31 cellular contexts compared by ENCODE assay signal in genomic region chr12:97005612-97006011, GRCh38.
"Had no signal": no experiment of that assay in that cellular context is flagged by ENCODE, and none has a peak within 500 bp of the region (broad histone marks: within the 10 kb centered on the region; RNA-seq: fewer than 3 reads in every experiment).

No MANE protein-coding gene starts in this region.

- H3K36me3 ChIP-seq: adrenal gland, brain microvascular endothelial cell, esophagus squamous epithelium, gastroesophageal sphincter had no signal

- H3K4me1 Mint-ChIP-seq: activated B cell treated with CpG ODN at 0.5 μM for 24 hours; activated CD4-positive, alpha-beta T cell treated with anti-CD3 and anti-CD28 coated beads for 36 hours; activated CD4-positive, alpha-beta T cell treated with anti-CD3 and anti-CD28 coated beads, Interleukin-2, amount 10 ng/mL, durations not matched to agents 24 days and 14 days; activated CD8-positive, alpha-beta memory T cell treated with anti-CD3 and anti-CD28 coated beads, Interleukin-2, amount 10 ng/mL, durations not matched to agents 7 days and 5 days; activated naive CD4-positive, alpha-beta T cell treated with anti-CD3 and anti-CD28 coated beads, Interleukin-2, amount 50 U/mL, for 24 hours; activated naive CD8-positive, alpha-beta T cell treated with anti-CD3 and anti-CD28 coated beads for 36 hours; activated naive CD8-positive, alpha-beta T cell treated with anti-CD3 and anti-CD28 coated beads, Interleukin-2, amount 50 U/mL, for 24 hours; central memory CD8-positive, alpha-beta T cell had no signal

- H3K27me3 ChIP-seq: brain microvascular endothelial cell, gastroesophageal sphincter had no signal

- H3K4me1 ChIP-seq: adrenal gland, esophagus squamous epithelium, gastroesophageal sphincter had no signal

- H3K9me3 Mint-ChIP-seq: activated B cell treated with CpG ODN at 0.5 μM for 24 hours; activated CD4-positive, alpha-beta memory T cell treated with anti-CD3 and anti-CD28 coated beads for 36 hours; activated CD4-positive, alpha-beta T cell treated with anti-CD3 and anti-CD28 coated beads, Interleukin-2, amount 10 ng/mL, durations not matched to agents 24 days and 14 days; activated naive CD4-positive, alpha-beta T cell treated with anti-CD3 and anti-CD28 coated beads for 36 hours; activated naive CD4-positive, alpha-beta T cell treated with anti-CD3 and anti-CD28 coated beads, Interleukin-2, amount 50 U/mL, for 24 hours; activated naive CD8-positive, alpha-beta T cell treated with anti-CD3 and anti-CD28 coated beads for 36 hours; activated naive CD8-positive, alpha-beta T cell treated with anti-CD3 and anti-CD28 coated beads, Interleukin-2, amount 50 U/mL, for 24 hours; activated T-helper 1 cell treated with anti-CD3 and anti-CD28 coated beads, Interleukin-12 subunit alpha, Interleukin-12 subunit beta, Interleukin-2, Interleukin-4 antibody, amounts not matched to agents 30 ng/mL and 10 ng/mL and 1 ng/mL, durations not matched to agents 14 hours and 24 hours and 36 hours; activated T-helper 2 cell treated with anti-CD3 and anti-CD28 coated beads, Interferon-gamma antibody, Interleukin-2, Interleukin-4, amounts not matched to agents 10 μg/mL and 5 μg/mL and 100 μg/mL, durations not matched to agents 14 hours and 24 hours and 36 hours; central memory CD8-positive, alpha-beta T cell; dendritic cell treated with granulocyte-macrophage colony-stimulating factor and Interleukin-4, amounts not matched to agents 40 ng/mL and 50 ng/mL, for 4 days; effector memory CD8-positive, alpha-beta T cell had no signal

- H3K36me3 Mint-ChIP-seq: activated CD4-positive, alpha-beta memory T cell treated with anti-CD3 and anti-CD28 coated beads for 36 hours; activated CD8-positive, alpha-beta memory T cell treated with anti-CD3 and anti-CD28 coated beads, Interleukin-2, amount 10 ng/mL, durations not matched to agents 7 days and 5 days; activated naive CD4-positive, alpha-beta T cell treated with anti-CD3 and anti-CD28 coated beads, Interleukin-2, amount 50 U/mL, for 24 hours; activated naive CD8-positive, alpha-beta T cell treated with anti-CD3 and anti-CD28 coated beads for 36 hours had no signal

- H3K4me3 Mint-ChIP-seq: activated B cell treated with CpG ODN at 0.5 μM for 24 hours; activated CD4-positive, alpha-beta memory T cell treated with anti-CD3 and anti-CD28 coated beads for 36 hours; activated CD4-positive, alpha-beta T cell treated with anti-CD3 and anti-CD28 coated beads for 36 hours; activated CD4-positive, alpha-beta T cell treated with anti-CD3 and anti-CD28 coated beads, Interleukin-2, amount 10 ng/mL, durations not matched to agents 24 days and 14 days; activated CD8-positive, alpha-beta memory T cell treated with anti-CD3 and anti-CD28 coated beads, Interleukin-2, amount 10 ng/mL, durations not matched to agents 7 days and 5 days; activated CD8-positive, alpha-beta T cell treated with anti-CD3 and anti-CD28 coated beads, Interleukin-2, amount 10 ng/mL, durations not matched to agents 7 days and 5 days; activated naive CD4-positive, alpha-beta T cell treated with anti-CD3 and anti-CD28 coated beads for 36 hours; activated naive CD4-positive, alpha-beta T cell treated with anti-CD3 and anti-CD28 coated beads, Interleukin-2, amount 50 U/mL, for 24 hours; activated naive CD8-positive, alpha-beta T cell treated with anti-CD3 and anti-CD28 coated beads for 36 hours; activated naive CD8-positive, alpha-beta T cell treated with anti-CD3 and anti-CD28 coated beads, Interleukin-2, amount 50 U/mL, for 24 hours; activated T-helper 1 cell treated with anti-CD3 and anti-CD28 coated beads, Interleukin-12 subunit alpha, Interleukin-12 subunit beta, Interleukin-2, Interleukin-4 antibody, amounts not matched to agents 30 ng/mL and 10 ng/mL and 1 ng/mL, durations not matched to agents 14 hours and 24 hours and 36 hours; central memory CD8-positive, alpha-beta T cell; dendritic cell treated with granulocyte-macrophage colony-stimulating factor and Interleukin-4, amounts not matched to agents 40 ng/mL and 50 ng/mL, for 4 days; effector memory CD8-positive, alpha-beta T cell had no signal

- H3K27ac ChIP-seq: adrenal gland, brain microvascular endothelial cell, coronary artery, dorsolateral prefrontal cortex, esophagus squamous epithelium, gastroesophageal sphincter, VCaP had no signal

- H3K27ac Mint-ChIP-seq: activated B cell treated with CpG ODN at 0.5 μM for 24 hours; activated CD4-positive, alpha-beta memory T cell treated with anti-CD3 and anti-CD28 coated beads for 36 hours; activated CD4-positive, alpha-beta T cell treated with anti-CD3 and anti-CD28 coated beads for 36 hours; activated CD4-positive, alpha-beta T cell treated with anti-CD3 and anti-CD28 coated beads, Interleukin-2, amount 10 ng/mL, durations not matched to agents 24 days and 14 days; activated CD8-positive, alpha-beta memory T cell treated with anti-CD3 and anti-CD28 coated beads, Interleukin-2, amount 10 ng/mL, durations not matched to agents 7 days and 5 days; activated CD8-positive, alpha-beta T cell treated with anti-CD3 and anti-CD28 coated beads, Interleukin-2, amount 10 ng/mL, durations not matched to agents 7 days and 5 days; activated naive CD4-positive, alpha-beta T cell treated with anti-CD3 and anti-CD28 coated beads for 36 hours; activated naive CD4-positive, alpha-beta T cell treated with anti-CD3 and anti-CD28 coated beads, Interleukin-2, amount 50 U/mL, for 24 hours; activated naive CD8-positive, alpha-beta T cell treated with anti-CD3 and anti-CD28 coated beads for 36 hours; activated naive CD8-positive, alpha-beta T cell treated with anti-CD3 and anti-CD28 coated beads, Interleukin-2, amount 50 U/mL, for 24 hours; activated T-helper 1 cell treated with anti-CD3 and anti-CD28 coated beads, Interleukin-12 subunit alpha, Interleukin-12 subunit beta, Interleukin-2, Interleukin-4 antibody, amounts not matched to agents 30 ng/mL and 10 ng/mL and 1 ng/mL, durations not matched to agents 14 hours and 24 hours and 36 hours; activated T-helper 2 cell treated with anti-CD3 and anti-CD28 coated beads, Interferon-gamma antibody, Interleukin-2, Interleukin-4, amounts not matched to agents 10 μg/mL and 5 μg/mL and 100 μg/mL, durations not matched to agents 14 hours and 24 hours and 36 hours; dendritic cell treated with granulocyte-macrophage colony-stimulating factor and Interleukin-4, amounts not matched to agents 40 ng/mL and 50 ng/mL, for 4 days; effector memory CD8-positive, alpha-beta T cell had no signal

- H3K27me3 Mint-ChIP-seq: dendritic cell treated with granulocyte-macrophage colony-stimulating factor and Interleukin-4, amounts not matched to agents 40 ng/mL and 50 ng/mL, for 4 days had no signal

- H3K4me3 ChIP-seq: adrenal gland, coronary artery, dorsolateral prefrontal cortex, esophagus squamous epithelium, gastroesophageal sphincter had no signal

- ATAC-seq: activated CD4-positive, alpha-beta T cell treated with anti-CD3 and anti-CD28 coated beads for 36 hours; activated CD4-positive, CD25-positive, alpha-beta regulatory T cell treated with anti-CD3 and anti-CD28 coated beads, Interleukin-2, amount 50 U/mL, for 24 hours; activated CD8-positive, alpha-beta memory T cell treated with anti-CD3 and anti-CD28 coated beads, Interleukin-2, amount 10 ng/mL, durations not matched to agents 7 days and 5 days; activated CD8-positive, alpha-beta T cell treated with anti-CD3 and anti-CD28 coated beads, Interleukin-2, amount 10 ng/mL, durations not matched to agents 7 days and 5 days; activated naive CD8-positive, alpha-beta T cell treated with anti-CD3 and anti-CD28 coated beads, Interleukin-2, amount 50 U/mL, for 24 hours; effector memory CD8-positive, alpha-beta T cell; gastroesophageal sphincter had no signal

- H3K9me3 ChIP-seq: adrenal gland, esophagus squamous epithelium, gastroesophageal sphincter had no signal

- DNase-seq: activated B cell treated with CpG ODN at 0.5 μM for 24 hours; activated CD4-positive, alpha-beta memory T cell treated with anti-CD3 and anti-CD28 coated beads for 36 hours; activated CD4-positive, alpha-beta T cell treated with anti-CD3 and anti-CD28 coated beads for 36 hours; activated CD4-positive, alpha-beta T cell treated with anti-CD3 and anti-CD28 coated beads, Interleukin-2, amount 10 ng/mL, durations not matched to agents 24 days and 14 days; activated CD8-positive, alpha-beta memory T cell treated with anti-CD3 and anti-CD28 coated beads, Interleukin-2, amount 10 ng/mL, durations not matched to agents 7 days and 5 days; activated CD8-positive, alpha-beta memory T cell treated with anti-CD3 and anti-CD28 coated beads, Interleukin-2, amount 50 U/mL, for 4 hours; activated CD8-positive, alpha-beta T cell treated with anti-CD3 and anti-CD28 coated beads, Interleukin-2, amount 10 ng/mL, durations not matched to agents 7 days and 5 days; activated effector memory CD4-positive, alpha-beta T cell treated with anti-CD3 and anti-CD28 coated beads, Interleukin-2, amount 50 U/mL, for 16 hours; activated naive CD4-positive, alpha-beta T cell treated with anti-CD3 and anti-CD28 coated beads for 36 hours; activated naive CD8-positive, alpha-beta T cell treated with anti-CD3 and anti-CD28 coated beads for 36 hours; activated naive CD8-positive, alpha-beta T cell treated with anti-CD3 and anti-CD28 coated beads, Interleukin-2, amount 50 U/mL, for 24 hours; activated T-cell treated with anti-CD3 and anti-CD28 coated beads, Interleukin-2, amount 50 U/mL, for 1 hour; activated T-cell treated with anti-CD3 and anti-CD28 coated beads, Interleukin-2, amount 50 U/mL, for 48 hours; adrenal gland; amygdala; aorta; brain microvascular endothelial cell; dorsolateral prefrontal cortex; effector memory CD8-positive, alpha-beta T cell; esophagus squamous epithelium; foreskin melanocyte; T-helper 2 cell had no signal
